ENCODE assay signal across 12 cellular contexts in genomic region chr7:75845132-75845531, GRCh38. TPM values are rescaled to one million over a fixed set of nuclear protein-coding genes. Genes with fewer than 3 reads are reported as not detected.
"Had no signal": no experiment of that assay in that cellular context is flagged by ENCODE, and none has a peak within 500 bp of the region (broad histone marks: within the 10 kb centered on the region; RNA-seq: fewer than 3 reads in every experiment).

No MANE protein-coding gene starts in this region.

RNA-seq across cellular contexts. Expression of gene CCL24, which starts 31.5 kb away (rescaled TPM):
- total RNA-seq: naive thymus-derived CD4-positive, alpha-beta T cell; natural killer cell; neural crest cell; osteocyte; progenitor cell of endocrine pancreas; psoas muscle; right atrium auricular region; smooth muscle cell; testis; urinary bladder; uterus had no signal
- polyA plus RNA-seq: naive thymus-derived CD4-positive, alpha-beta T cell; pancreas; psoas muscle; smooth muscle cell; urinary bladder had no signal
